Comparison of ENCODE assay signal across 28 cellular contexts in the genomic region with DNA sequence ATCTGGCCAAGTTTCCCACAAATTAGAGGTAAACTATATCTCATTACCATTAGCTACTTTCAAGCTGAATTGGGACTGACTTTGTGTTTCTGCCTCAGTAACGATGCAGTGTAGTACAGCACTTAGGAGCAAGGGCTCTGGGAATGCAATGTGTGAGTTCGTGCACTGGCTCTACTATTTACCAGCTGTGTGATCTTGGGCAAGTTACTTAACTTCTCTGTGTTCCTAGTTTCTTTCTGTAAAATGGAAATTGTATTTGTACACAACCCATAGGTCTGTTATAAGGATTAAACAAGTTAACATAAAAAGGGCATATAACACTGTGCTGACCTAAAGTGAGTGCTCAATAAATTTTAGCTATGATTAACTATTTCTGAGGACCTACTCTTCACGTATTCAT.
"Had no signal": no experiment of that assay in that cellular context is flagged by ENCODE, and none has a peak within 500 bp of the region (broad histone marks: within the 10 kb centered on the region; RNA-seq: fewer than 3 reads in every experiment).

No MANE protein-coding gene starts in this region.

- H3K4me2 ChIP-seq: smooth muscle cell had no signal

- H3K4me1 ChIP-seq: right atrium auricular region, right lobe of liver, tibial nerve, upper lobe of left lung, vagina had no signal

- H3K27ac Mint-ChIP-seq: naive thymus-derived CD4-positive, alpha-beta T cell; progenitor cell of endocrine pancreas; stimulated activated memory B cell treated with anti-CD40 and anti-IgM and Interleukin-4, amounts not matched to agents 10 μg/mL and 1 μg/mL and 100 μg/mL, for 72 hours; stimulated activated naive CD8-positive, alpha-beta T cell treated with anti-CD3 and anti-CD28 coated beads, Interleukin-15, amount 100 ng/mL, for 72 hours had no signal

- H3K4me3 Mint-ChIP-seq: naive thymus-derived CD4-positive, alpha-beta T cell; nephron; neural crest cell; stimulated activated memory B cell treated with anti-CD40 and anti-IgM and Interleukin-4, amounts not matched to agents 10 μg/mL and 1 μg/mL and 100 μg/mL, for 72 hours; stimulated activated naive CD8-positive, alpha-beta T cell treated with anti-CD3 and anti-CD28 coated beads, Interleukin-15, amount 100 ng/mL, for 72 hours had no signal

- H3K4me1 Mint-ChIP-seq: neural crest cell; stimulated activated memory B cell treated with anti-CD40 and anti-IgM and Interleukin-4, amounts not matched to agents 10 μg/mL and 1 μg/mL and 100 μg/mL, for 72 hours had no signal

- ATAC-seq: mucosa of descending colon; naive thymus-derived CD4-positive, alpha-beta T cell; right lobe of liver; stimulated activated memory B cell treated with anti-CD40 and anti-IgM and Interleukin-4, amounts not matched to agents 10 μg/mL and 1 μg/mL and 100 μg/mL, for 72 hours; stimulated activated naive CD8-positive, alpha-beta T cell treated with anti-CD3 and anti-CD28 coated beads, Interleukin-15, amount 100 ng/mL, for 72 hours had no signal

- H3K36me3 ChIP-seq: left ventricle myocardium inferior, neutrophil, ovary, right atrium auricular region, right lobe of liver, tibial nerve, upper lobe of left lung, vagina had no signal

- H3K27ac ChIP-seq: left ventricle myocardium inferior, neutrophil, ovary, right atrium auricular region, right lobe of liver, tibial nerve, upper lobe of left lung, vagina had no signal

- H3K36me3 Mint-ChIP-seq: stimulated activated memory B cell treated with anti-CD40 and anti-IgM and Interleukin-4, amounts not matched to agents 10 μg/mL and 1 μg/mL and 100 μg/mL, for 72 hours had no signal

- H3K27me3 Mint-ChIP-seq: progenitor cell of endocrine pancreas; stimulated activated memory B cell treated with anti-CD40 and anti-IgM and Interleukin-4, amounts not matched to agents 10 μg/mL and 1 μg/mL and 100 μg/mL, for 72 hours; stimulated activated naive CD8-positive, alpha-beta T cell treated with anti-CD3 and anti-CD28 coated beads, Interleukin-15, amount 100 ng/mL, for 72 hours had no signal

- H3K4me3 ChIP-seq: left ventricle myocardium inferior, lung, mucosa of descending colon, ovary, right atrium auricular region, right lobe of liver, smooth muscle cell, tibial nerve, upper lobe of left lung, vagina had no signal

- H3K27me3 ChIP-seq: neutrophil, ovary, right atrium auricular region, right lobe of liver, tibial nerve, upper lobe of left lung, vagina had no signal

- H3K9me3 ChIP-seq: left ventricle myocardium inferior, mucosa of descending colon, neutrophil, ovary, right atrium auricular region, right lobe of liver, tibial nerve, upper lobe of left lung, vagina had no signal

- DNase-seq: hypothalamus; islet precursor cell; left ventricle myocardium inferior; mesendoderm; midbrain; mucosa of descending colon; naive thymus-derived CD4-positive, alpha-beta T cell; occipital lobe; ovary; right lobe of liver; stimulated activated CD4-positive, alpha-beta T cell treated with anti-CD3 and anti-CD28 coated beads, Interleukin-1b, Interleukin-23, amount 100 ng/mL, for 48 hours; stimulated activated CD4-positive, alpha-beta T cell treated with anti-CD3 and anti-CD28 coated beads, Interleukin-2, amount 100 ng/mL, for 48 hours; stimulated activated CD4-positive, alpha-beta T cell treated with anti-CD3 and anti-CD28 coated beads, Interleukin-4, amount 100 ng/mL, for 4 hours; stimulated activated CD8-positive, alpha-beta memory T cell treated with anti-CD3 and anti-CD28 coated beads, Interleukin-4, amount 100 ng/mL, for 48 hours; stimulated activated naive CD4-positive, alpha-beta T cell treated with Interleukin-2 at 50 U/mL for 16 hours; stimulated activated naive CD8-positive, alpha-beta T cell treated with anti-CD3 and anti-CD28 coated beads, Interleukin-15, amount 100 ng/mL, for 72 hours; substantia nigra; upper lobe of left lung had no signal

- H3K9me3 Mint-ChIP-seq: stimulated activated memory B cell treated with anti-CD40 and anti-IgM and Interleukin-4, amounts not matched to agents 10 μg/mL and 1 μg/mL and 100 μg/mL, for 72 hours had no signal
